Comparison of ENCODE assay signal across 8 cellular contexts in genomic region chr6:26022166-26022510, GRCh38. TPM values are rescaled to one million over a fixed set of nuclear protein-coding genes. Genes with fewer than 3 reads are reported as not detected.
A peak's percentile ranks its signal among the peaks of the same experiment; 100 is the strongest.
DNase-seq lines count a peak whose midpoint lies in the region; ATAC-seq and TF ChIP-seq lines count a peak whose summit lies in the region.

No MANE protein-coding gene starts in this region.

- H3K36me3 Mint-ChIP-seq in activated naive CD4-positive, alpha-beta T cell treated with anti-CD3 and anti-CD28 coated beads, Interleukin-2, amount 10 ng/mL, durations not matched to agents 7 days and 5 days: peaks cover 6% of the 10 kb centered on the region

- H3K27me3 Mint-ChIP-seq in activated naive CD4-positive, alpha-beta T cell treated with anti-CD3 and anti-CD28 coated beads, Interleukin-2, amount 10 ng/mL, durations not matched to agents 7 days and 5 days: no peaks in the 10 kb centered on the region

- peak overlapping the region; percentile 80 for H3K9ac ChIP-seq in neural cell (ENCODE audit: low read length)

- no peaks in the 10 kb centered on the region for H3K36me3 ChIP-seq in neural cell (ENCODE audit: insufficient read depth, low read length)

- no peak for ATAC-seq in left lobe of liver

- no peak for TF ChIP-seq RAD21 in neural cell (conservative IDR thresholded peaks at IDR 0.05)

- H3K27ac Mint-ChIP-seq in activated naive CD4-positive, alpha-beta T cell treated with anti-CD3 and anti-CD28 coated beads, Interleukin-2, amount 10 ng/mL, durations not matched to agents 7 days and 5 days: peak overlapping the region; percentile 100

- peaks cover 73% of the 10 kb centered on the region for H3K4me1 Mint-ChIP-seq in activated naive CD4-positive, alpha-beta T cell treated with anti-CD3 and anti-CD28 coated beads, Interleukin-2, amount 10 ng/mL, durations not matched to agents 7 days and 5 days

- H3K4me2 ChIP-seq in neural cell (ENCODE audit: low read length): peak overlapping the region; percentile 86

- TF ChIP-seq EP300 in neural cell (conservative IDR thresholded peaks at IDR 0.05; ENCODE audit: poor library complexity, severe bottlenecking): no peak

- H3K4me3 ChIP-seq in neural cell (ENCODE audit: low read length): peak overlapping the region; percentile 86

- peak overlapping the region; percentile 97 for H3K4me3 Mint-ChIP-seq in activated naive CD4-positive, alpha-beta T cell treated with anti-CD3 and anti-CD28 coated beads, Interleukin-2, amount 10 ng/mL, durations not matched to agents 7 days and 5 days

- peaks cover 16% of the 10 kb centered on the region for H3F3A ChIP-seq in neural cell (ENCODE audit: insufficient read depth, low read length, poor library complexity, severe bottlenecking)

- H3K79me2 ChIP-seq in neural cell (replicated peaks; ENCODE audit: insufficient read depth, low read length): no peaks in the 10 kb centered on the region

- peaks cover 6% of the 10 kb centered on the region for H3K9me3 Mint-ChIP-seq in activated naive CD4-positive, alpha-beta T cell treated with anti-CD3 and anti-CD28 coated beads, Interleukin-2, amount 10 ng/mL, durations not matched to agents 7 days and 5 days

- no peaks in the 10 kb centered on the region for H3K9me2 ChIP-seq in neural cell (ENCODE audit: insufficient read depth, low read length)

- TF ChIP-seq CTCF in neural cell (IDR thresholded peaks at IDR 0.05; ENCODE audit: poor library complexity, severe bottlenecking): no peak
- TF ChIP-seq CTCF in GM10248 (IDR thresholded peaks at IDR 0.05; ENCODE audit: control extremely low read depth, extremely low read depth, low read depth, missing control alignments): no peak

- POLR2A ChIA-PET in GM10248 (lab: Yijun Ruan, JAX): interaction anchor here (0.6 to 4.4 kb wide), 14 partner anchors 10 to 1868 kb away, joined by 3 to 120 read pairs (median 4); a partner anchor contains a TSS

- peak overlapping the region; percentile 89 for H3K27ac ChIP-seq in neural cell (ENCODE audit: low read length)

- H4K20me1 ChIP-seq in neural cell (ENCODE audit: insufficient read depth): no peaks in the 10 kb centered on the region

- CTCF ChIA-PET in activated naive CD4-positive, alpha-beta T cell treated with anti-CD3 and anti-CD28 coated beads, Interleukin-2, amount 10 ng/mL, durations not matched to agents 7 days and 5 days (lab: Charles Lee): interaction anchor here (0.8 to 1.2 kb wide), 2 partner anchors 21 to 30 kb away, joined by 3 read pairs; a partner anchor contains a TSS
- CTCF ChIA-PET in GM10248 (lab: Yijun Ruan, JAX): interaction anchor here (1.1 to 16.0 kb wide), 10 partner anchors 10 to 236 kb away, joined by 3 to 163 read pairs (median 3); a partner anchor contains a TSS

- H2AFZ ChIP-seq in neural cell (ENCODE audit: low read depth, low read length): no peak overlapping the region

- DNase-seq in DMS 273 (lab: John Stamatoyannopoulos, UW; ENCODE audit: unreplicated experiment): peak; percentile 85
- DNase-seq in HK-2 (ENCODE audit: unreplicated experiment): peak; percentile 56
- peak; percentile 62 for DNase-seq in NCI-H774 (lab: John Stamatoyannopoulos, UW)
- peak; percentile 70 for DNase-seq in activated naive CD4-positive, alpha-beta T cell treated with anti-CD3 and anti-CD28 coated beads, Interleukin-2, amount 10 ng/mL, durations not matched to agents 7 days and 5 days
- DNase-seq in foreskin melanocyte: peak; percentile 80
- DNase-seq in GM10248 (ENCODE audit: extremely low spot score): no peak
- DNase-seq in left lobe of liver (ENCODE audit: low spot score): no peak

- H3K9me3 ChIP-seq in neural cell (ENCODE audit: low read length): no peaks in the 10 kb centered on the region

- H3K27me3 ChIP-seq in neural cell (ENCODE audit: insufficient read depth, low read depth, low read length): no peaks in the 10 kb centered on the region

TF ChIP-seq in neural cell, 6 proteins besides CTCF, POLR2A, EP300 and RAD21:
- TF ChIP-seq TAF1 (IDR thresholded peaks at IDR 0.05; ENCODE audit: low read depth) (no peak), EZH2 (IDR thresholded peaks at IDR 0.05; ENCODE audit: borderline replicate concordance, insufficient read depth, low read length, poor library complexity, severe bottlenecking) (no peak), SMC3 (conservative IDR thresholded peaks at IDR 0.05; ENCODE audit: poor library complexity) (no peak), POLR2AphosphoS5 (IDR thresholded peaks at IDR 0.05) (no peak), MXI1 (conservative IDR thresholded peaks at IDR 0.05; ENCODE audit: poor library complexity, severe bottlenecking) (no peak)
- TF ChIP-seq, protein P1, sequence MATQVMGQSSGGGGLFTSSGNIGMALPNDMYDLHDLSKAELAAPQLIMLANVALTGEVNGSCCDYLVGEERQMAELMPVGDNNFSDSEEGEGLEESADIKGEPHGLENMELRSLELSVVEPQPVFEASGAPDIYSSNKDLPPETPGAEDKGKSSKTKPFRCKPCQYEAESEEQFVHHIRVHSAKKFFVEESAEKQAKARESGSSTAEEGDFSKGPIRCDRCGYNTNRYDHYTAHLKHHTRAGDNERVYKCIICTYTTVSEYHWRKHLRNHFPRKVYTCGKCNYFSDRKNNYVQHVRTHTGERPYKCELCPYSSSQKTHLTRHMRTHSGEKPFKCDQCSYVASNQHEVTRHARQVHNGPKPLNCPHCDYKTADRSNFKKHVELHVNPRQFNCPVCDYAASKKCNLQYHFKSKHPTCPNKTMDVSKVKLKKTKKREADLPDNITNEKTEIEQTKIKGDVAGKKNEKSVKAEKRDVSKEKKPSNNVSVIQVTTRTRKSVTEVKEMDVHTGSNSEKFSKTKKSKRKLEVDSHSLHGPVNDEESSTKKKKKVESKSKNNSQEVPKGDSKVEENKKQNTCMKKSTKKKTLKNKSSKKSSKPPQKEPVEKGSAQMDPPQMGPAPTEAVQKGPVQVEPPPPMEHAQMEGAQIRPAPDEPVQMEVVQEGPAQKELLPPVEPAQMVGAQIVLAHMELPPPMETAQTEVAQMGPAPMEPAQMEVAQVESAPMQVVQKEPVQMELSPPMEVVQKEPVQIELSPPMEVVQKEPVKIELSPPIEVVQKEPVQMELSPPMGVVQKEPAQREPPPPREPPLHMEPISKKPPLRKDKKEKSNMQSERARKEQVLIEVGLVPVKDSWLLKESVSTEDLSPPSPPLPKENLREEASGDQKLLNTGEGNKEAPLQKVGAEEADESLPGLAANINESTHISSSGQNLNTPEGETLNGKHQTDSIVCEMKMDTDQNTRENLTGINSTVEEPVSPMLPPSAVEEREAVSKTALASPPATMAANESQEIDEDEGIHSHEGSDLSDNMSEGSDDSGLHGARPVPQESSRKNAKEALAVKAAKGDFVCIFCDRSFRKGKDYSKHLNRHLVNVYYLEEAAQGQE (IDR thresholded peaks at IDR 0.05; ENCODE audit: borderline replicate concordance): no peak

RNA-seq across cellular contexts. Expression of gene TRIM38, which starts 59.5 kb away (rescaled TPM):
- not detected in 2 replicates for polyA plus RNA-seq in neural cell
- not detected in 2 replicates for polyA minus RNA-seq in neural cell
- total RNA-seq in left lobe of liver: 4.3 TPM

Comparison
In these comparisons a context has a peak if more than half of its experiments do, and no peak if none do; other contexts are left out.
1. DNase-seq: peak in DMS 273 (single experiment), HK-2 (single experiment), NCI-H774 (single experiment), activated naive CD4-positive, alpha-beta T cell treated with anti-CD3 and anti-CD28 coated beads, Interleukin-2, amount 10 ng/mL, durations not matched to agents 7 days and 5 days (single experiment) and foreskin melanocyte (single experiment); none in GM10248 (single experiment) and left lobe of liver (single experiment).